In the genomic region with DNA sequence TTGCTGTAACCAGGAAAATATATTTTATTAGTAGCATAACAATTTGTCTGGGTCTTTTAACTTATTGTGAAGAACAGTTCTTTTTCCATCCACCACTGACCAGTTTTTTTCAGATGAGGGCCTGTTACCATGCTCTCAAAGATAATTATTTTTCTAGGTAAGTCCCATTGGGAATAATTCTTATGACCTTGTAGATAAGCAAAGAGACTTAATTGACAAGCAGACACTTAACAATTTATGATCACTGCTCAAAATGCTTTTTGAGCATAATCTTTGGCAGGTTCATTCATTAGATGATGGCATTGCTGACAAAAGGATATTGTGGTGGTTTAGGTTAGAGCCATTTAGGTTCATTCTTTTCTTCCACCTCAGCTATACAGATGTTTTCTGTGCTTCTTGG, we compare ENCODE assay signal across 26 cellular contexts.
"Had no signal": no experiment of that assay in that cellular context is flagged by ENCODE, and none has a peak within 500 bp of the region (broad histone marks: within the 10 kb centered on the region; RNA-seq: fewer than 3 reads in every experiment).

No MANE protein-coding gene starts in this region.

- H3K27ac ChIP-seq: brain microvascular endothelial cell, foreskin keratinocyte had no signal

- ATAC-seq: foreskin keratinocyte; left lung; natural killer cell; pancreas; right cardiac atrium; stimulated activated naive CD8-positive, alpha-beta T cell treated with anti-CD3 and anti-CD28 coated beads, Interleukin-15, Interleukin-2, amounts not matched to agents 100 U/mL and 50 U/mL, for 24 hours; upper lobe of right lung had no signal

- H3K36me3 ChIP-seq: brain microvascular endothelial cell, left lung, pancreas had no signal

- H3K27me3 Mint-ChIP-seq: activated B cell treated with CpG ODN at 0.5 μM for 24 hours; activated CD4-positive, alpha-beta memory T cell treated with anti-CD3 and anti-CD28 coated beads for 36 hours had no signal

- DNase-seq: activated B cell treated with CpG ODN at 0.5 μM for 24 hours; activated CD4-positive, alpha-beta T cell treated with anti-CD3 and anti-CD28 coated beads for 4 hours; activated gamma-delta T cell; aorta; brain microvascular endothelial cell; caudate nucleus; dermis blood vessel endothelial cell; effector CD8-positive, alpha-beta T cell; erythroblast; foreskin keratinocyte; hippocampal formation; kidney glomerular epithelial cell; left lung; natural killer cell; pancreas; right cardiac atrium; stimulated activated CD4-positive, alpha-beta T cell treated with anti-CD3 and anti-CD28 coated beads, Interleukin-12 subunit alpha, Interleukin-12 subunit beta, amount 100 ng/mL, for 4 hours; stimulated activated CD4-positive, alpha-beta T cell treated with anti-CD3 and anti-CD28 coated beads, Interleukin-4, amount 100 ng/mL, for 4 hours; stimulated activated naive CD8-positive, alpha-beta T cell treated with anti-CD3 and anti-CD28 coated beads, Interleukin-15, Interleukin-2, amounts not matched to agents 100 U/mL and 50 U/mL, for 24 hours; T-helper 1 cell; T-helper 9 cell; upper lobe of right lung had no signal

- H3K4me3 ChIP-seq: left lung, pancreas, upper lobe of right lung had no signal

- H3K9me3 ChIP-seq: left lung, pancreas, upper lobe of right lung had no signal

- H3K27me3 ChIP-seq: brain microvascular endothelial cell, foreskin keratinocyte, left lung, pancreas, upper lobe of right lung had no signal

- H3K9me3 Mint-ChIP-seq: activated B cell treated with CpG ODN at 0.5 μM for 24 hours; activated CD4-positive, alpha-beta memory T cell treated with anti-CD3 and anti-CD28 coated beads for 36 hours; activated naive CD4-positive, alpha-beta T cell treated with anti-CD3 and anti-CD28 coated beads, Interleukin-2, amount 50 U/mL, for 72 hours; activated T-helper 1 cell treated with anti-CD3 and anti-CD28 coated beads, Interleukin-12 subunit alpha, Interleukin-12 subunit beta, Interleukin-2, Interleukin-4 antibody, amounts not matched to agents 30 ng/mL and 10 ng/mL and 1 ng/mL, durations not matched to agents 14 hours and 24 hours and 36 hours; mesothelial cell of epicardium; natural killer cell had no signal

- H3K27ac Mint-ChIP-seq: activated B cell treated with CpG ODN at 0.5 μM for 24 hours; activated CD4-positive, alpha-beta memory T cell treated with anti-CD3 and anti-CD28 coated beads for 36 hours; activated naive CD4-positive, alpha-beta T cell treated with anti-CD3 and anti-CD28 coated beads, Interleukin-2, amount 50 U/mL, for 72 hours; activated T-helper 1 cell treated with anti-CD3 and anti-CD28 coated beads, Interleukin-12 subunit alpha, Interleukin-12 subunit beta, Interleukin-2, Interleukin-4 antibody, amounts not matched to agents 30 ng/mL and 10 ng/mL and 1 ng/mL, durations not matched to agents 14 hours and 24 hours and 36 hours; mesothelial cell of epicardium; natural killer cell had no signal

- H3K36me3 Mint-ChIP-seq: mesothelial cell of epicardium, natural killer cell had no signal

- H3K4me3 Mint-ChIP-seq: activated B cell treated with CpG ODN at 0.5 μM for 24 hours; activated CD4-positive, alpha-beta memory T cell treated with anti-CD3 and anti-CD28 coated beads for 36 hours; activated T-helper 1 cell treated with anti-CD3 and anti-CD28 coated beads, Interleukin-12 subunit alpha, Interleukin-12 subunit beta, Interleukin-2, Interleukin-4 antibody, amounts not matched to agents 30 ng/mL and 10 ng/mL and 1 ng/mL, durations not matched to agents 14 hours and 24 hours and 36 hours; mesothelial cell of epicardium; natural killer cell had no signal
